20 cellular contexts compared by ENCODE assay signal in genomic region chr13:25840261-25840660, GRCh38.
"Had no signal": no experiment of that assay in that cellular context is flagged by ENCODE, and none has a peak within 500 bp of the region (broad histone marks: within the 10 kb centered on the region; RNA-seq: fewer than 3 reads in every experiment).

No MANE protein-coding gene starts in this region.

- H3K4me3 Mint-ChIP-seq: activated CD8-positive, alpha-beta memory T cell treated with anti-CD3 and anti-CD28 coated beads, Interleukin-2, amount 10 ng/mL, durations not matched to agents 7 days and 5 days; activated naive CD4-positive, alpha-beta T cell treated with anti-CD3 and anti-CD28 coated beads, Interleukin-2, amount 50 U/mL, for 24 hours; activated T-cell treated with anti-CD3 and anti-CD28 coated beads, Interleukin-2, amount 50 U/mL, for 24 hours; immature natural killer cell; stimulated activated naive CD8-positive, alpha-beta T cell treated with anti-CD3 and anti-CD28 coated beads, Interleukin-15, amount 100 ng/mL, for 72 hours; T-helper 2 cell treated with Interferon-gamma antibody and Interleukin-4, amounts not matched to agents 5 μg/mL and 100 μg/mL, for 36 hours had no signal

- H3K9me3 Mint-ChIP-seq: activated naive CD4-positive, alpha-beta T cell treated with anti-CD3 and anti-CD28 coated beads, Interleukin-2, amount 50 U/mL, for 24 hours; activated T-cell treated with anti-CD3 and anti-CD28 coated beads, Interleukin-2, amount 50 U/mL, for 24 hours; stimulated activated naive CD8-positive, alpha-beta T cell treated with anti-CD3 and anti-CD28 coated beads, Interleukin-15, amount 100 ng/mL, for 72 hours; T-helper 2 cell treated with Interferon-gamma antibody and Interleukin-4, amounts not matched to agents 5 μg/mL and 100 μg/mL, for 36 hours had no signal

- H3K4me1 Mint-ChIP-seq: activated CD8-positive, alpha-beta memory T cell treated with anti-CD3 and anti-CD28 coated beads, Interleukin-2, amount 10 ng/mL, durations not matched to agents 7 days and 5 days; immature natural killer cell; stimulated activated naive CD8-positive, alpha-beta T cell treated with anti-CD3 and anti-CD28 coated beads, Interleukin-15, amount 100 ng/mL, for 72 hours had no signal

- H3K4me3 ChIP-seq: coronary artery, left lung, testis, upper lobe of right lung had no signal

- H3K36me3 ChIP-seq: left lung, upper lobe of right lung had no signal

- H3K9me3 ChIP-seq: left lung, testis, upper lobe of right lung had no signal

- DNase-seq: activated CD4-positive, alpha-beta T cell treated with anti-CD3 and anti-CD28 coated beads, Interleukin-2, amount 50 U/mL, for 48 hours; activated CD4-positive, CD25-positive, alpha-beta regulatory T cell treated with anti-CD3 and anti-CD28 coated beads, Interleukin-2, amount 50 U/mL, for 72 hours; activated CD8-positive, alpha-beta memory T cell treated with anti-CD3 and anti-CD28 coated beads, Interleukin-2, amount 10 ng/mL, durations not matched to agents 7 days and 5 days; activated effector memory CD4-positive, alpha-beta T cell treated with Interleukin-2 at 50 U/mL for 16 hours; activated T-cell treated with anti-CD3 and anti-CD28 coated beads, Interleukin-2, amount 50 U/mL, for 24 hours; amygdala; effector CD8-positive, alpha-beta T cell; glutamatergic neuron; immature natural killer cell; left lung; retina; stimulated activated CD4-positive, alpha-beta T cell treated with anti-CD3 and anti-CD28 coated beads, Interleukin-15, amount 100 ng/mL, for 24 hours; stimulated activated CD4-positive, alpha-beta T cell treated with anti-CD3 and anti-CD28 coated beads, Interleukin-4, amount 100 ng/mL, for 4 hours; stimulated activated naive CD8-positive, alpha-beta T cell treated with anti-CD3 and anti-CD28 coated beads, Interleukin-15, amount 100 ng/mL, for 72 hours; testis; upper lobe of right lung had no signal

- H3K27ac ChIP-seq: coronary artery, left lung, parathyroid adenoma, testis, upper lobe of right lung had no signal

- H3K27me3 Mint-ChIP-seq: activated naive CD4-positive, alpha-beta T cell treated with anti-CD3 and anti-CD28 coated beads, Interleukin-2, amount 50 U/mL, for 24 hours; activated T-cell treated with anti-CD3 and anti-CD28 coated beads, Interleukin-2, amount 50 U/mL, for 24 hours; stimulated activated naive CD8-positive, alpha-beta T cell treated with anti-CD3 and anti-CD28 coated beads, Interleukin-15, amount 100 ng/mL, for 72 hours had no signal

- H3K36me3 Mint-ChIP-seq: activated CD8-positive, alpha-beta memory T cell treated with anti-CD3 and anti-CD28 coated beads, Interleukin-2, amount 10 ng/mL, durations not matched to agents 7 days and 5 days; activated naive CD4-positive, alpha-beta T cell treated with anti-CD3 and anti-CD28 coated beads, Interleukin-2, amount 50 U/mL, for 24 hours had no signal

- ATAC-seq: activated CD8-positive, alpha-beta memory T cell treated with anti-CD3 and anti-CD28 coated beads, Interleukin-2, amount 10 ng/mL, durations not matched to agents 7 days and 5 days; left lung; stimulated activated naive CD8-positive, alpha-beta T cell treated with anti-CD3 and anti-CD28 coated beads, Interleukin-15, amount 100 ng/mL, for 72 hours; upper lobe of right lung had no signal

- H3K27ac Mint-ChIP-seq: activated CD8-positive, alpha-beta memory T cell treated with anti-CD3 and anti-CD28 coated beads, Interleukin-2, amount 10 ng/mL, durations not matched to agents 7 days and 5 days; activated naive CD4-positive, alpha-beta T cell treated with anti-CD3 and anti-CD28 coated beads, Interleukin-2, amount 50 U/mL, for 24 hours; activated T-cell treated with anti-CD3 and anti-CD28 coated beads, Interleukin-2, amount 50 U/mL, for 24 hours; immature natural killer cell; stimulated activated naive CD8-positive, alpha-beta T cell treated with anti-CD3 and anti-CD28 coated beads, Interleukin-15, amount 100 ng/mL, for 72 hours; T-helper 2 cell treated with Interferon-gamma antibody and Interleukin-4, amounts not matched to agents 5 μg/mL and 100 μg/mL, for 36 hours had no signal

- H3K27me3 ChIP-seq: testis, upper lobe of right lung had no signal
